In the genomic region with DNA sequence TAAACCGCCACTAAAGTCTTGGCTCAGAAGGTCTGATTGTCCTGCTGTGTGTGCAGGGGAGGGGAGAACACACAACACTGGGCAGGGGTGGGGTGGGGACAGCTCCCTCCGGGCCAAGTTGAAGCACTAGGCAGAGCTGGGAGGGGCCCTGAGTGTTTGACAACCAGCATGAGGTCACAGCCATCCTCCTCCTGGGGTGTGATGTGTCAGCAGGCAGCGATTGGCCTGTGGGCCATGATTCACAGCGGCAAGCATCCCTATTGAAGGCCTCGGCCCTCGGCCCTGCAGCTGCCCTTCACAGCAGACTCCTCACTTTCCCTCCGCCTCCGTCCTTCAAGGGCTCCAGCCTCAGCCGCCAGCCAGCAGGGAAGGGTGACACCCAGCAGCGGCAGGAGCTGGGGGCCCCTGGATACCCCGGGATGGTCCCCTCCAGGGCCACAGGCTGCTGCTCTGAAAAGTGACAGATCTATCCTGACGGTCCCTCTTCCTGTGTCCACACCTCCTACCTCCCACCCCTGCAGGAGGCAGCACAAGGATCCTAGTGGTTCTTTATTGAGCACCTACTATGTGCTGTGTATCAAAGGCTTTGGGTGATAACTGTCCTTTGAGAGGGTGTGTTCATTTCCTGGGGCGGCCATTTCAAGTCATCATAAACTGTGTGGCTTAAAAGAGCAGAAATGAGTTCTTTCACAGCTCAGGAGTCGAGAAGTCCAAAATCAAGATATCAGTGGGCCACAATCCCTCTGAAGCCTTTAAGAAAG, we compare ENCODE assay signal across 9 cellular contexts.
DNase-seq lines count a peak whose midpoint lies in the region; ATAC-seq, FAIRE-seq and TF ChIP-seq lines count a peak whose summit lies in the region.
"Had no signal": no experiment of that assay in that cellular context is flagged by ENCODE, and none has a peak within 500 bp of the region (broad histone marks: within the 10 kb centered on the region; RNA-seq: fewer than 3 reads in every experiment).

No MANE protein-coding gene starts in this region.

- H3K27me3 ChIP-seq in adrenal gland (no peaks in the 10 kb centered on the region), vagina (no peaks in the 10 kb centered on the region)

- peak; percentile 98 to 99 for ATAC-seq in A549

- TF ChIP-seq EP300 in A549 (IDR thresholded peaks at IDR 0.05), result no peak

- CTCF ChIA-PET in A549 (lab: Yijun Ruan, JAX), result interaction anchor here (0.7 to 4.4 kb wide), 5 partner anchors 16 to 184 kb away, joined by 3 to 16 read pairs (median 5); no protein-coding TSS in a partner anchor
- CTCF ChIA-PET in HEK293T (lab: Yijun Ruan, JAX), result interaction anchor here (0.8 kb wide), 1 partner anchor 184 kb away, joined by 5 read pairs; no protein-coding TSS in a partner anchor

- DNase-seq in A549 (ENCODE audit: low read depth in 1 of 2, low spot score in 1 of 2), result peak; percentile 79 to 95
- DNase-seq in HEK293T (ENCODE audit: extremely low spot score), result peak; percentile 32
- peak; percentile 71 to 91 (median 89) for DNase-seq in adrenal gland
- DNase-seq in iris pigment epithelial cell (ENCODE audit: low read depth), result peak; percentile 93
- DNase-seq in vagina (ENCODE audit: extremely low spot score in 2 of 2), result peak in 1 of 2 donors; percentile 97
- no peak for DNase-seq in SK-N-DZ (ENCODE audit: low spot score)
- DNase-seq in NCI-H1105 (lab: John Stamatoyannopoulos, UW), result no peak
- DNase-seq in T-helper 2 cell, result no peak

- H3K9me3 ChIP-seq in A549 (no peaks in the 10 kb centered on the region), adrenal gland (replicated peaks in 1 of 3) (no peaks in the 10 kb centered on the region), vagina (no peaks in the 10 kb centered on the region)
- H3K9me3 ChIP-seq: neutrophil had no signal

- H3K27ac ChIP-seq in A549 (peak overlapping the region in 1 of 2 experiments; percentile 69; a peak in 3 of 6 replicates), adrenal gland (no peak overlapping the region), vagina (peak overlapping the region; percentile 88)
- H3K27ac ChIP-seq: neutrophil had no signal

- FAIRE-seq in A549 (lab: Jason Lieb, UNC), result no peak

- H3K36me3 ChIP-seq in adrenal gland (replicated peaks in 1 of 2) (no peaks in the 10 kb centered on the region), vagina (no peaks in the 10 kb centered on the region)
- H3K36me3 ChIP-seq: neutrophil had no signal

- TF ChIP-seq CTCF in A549 (IDR thresholded peaks at IDR 0.05) (no peak), adrenal gland (IDR thresholded peaks at IDR 0.05) (no peak), vagina (IDR thresholded peaks at IDR 0.05) (no peak)

- H3K4me3 ChIP-seq in A549 (no peak overlapping the region), adrenal gland (no peak overlapping the region), vagina (no peak overlapping the region)

- H3K4me1 ChIP-seq in A549 (peaks cover 23% of the 10 kb centered on the region), adrenal gland (replicated peaks in 1 of 2) (no peaks in the 10 kb centered on the region), vagina (peaks cover 43% of the 10 kb centered on the region)

- H3K4me2 ChIP-seq in A549, result peak overlapping the region; percentile 64

- TF ChIP-seq POLR2A in A549 (IDR thresholded peaks at IDR 0.05; ENCODE audit: low read length) (no peak), adrenal gland (IDR thresholded peaks at IDR 0.05) (peak in 1 of 2 donors; percentile 30), vagina (IDR thresholded peaks at IDR 0.05) (no peak)

- TF ChIP-seq RAD21 in A549 (conservative IDR thresholded peaks at IDR 0.05 in 1 of 2, IDR thresholded peaks at IDR 0.05 in 1 of 2), result no peak

- POLR2A ChIA-PET in A549 (lab: Yijun Ruan, JAX) (no interaction called here), HEK293T (lab: Yijun Ruan, JAX) (interaction anchor here (1.0 kb wide), 1 partner anchor 44 kb away, joined by 3 read pairs; no protein-coding TSS in a partner anchor)

- intact Hi-C loops in adrenal gland (cut with DNase I) (no loop called here), vagina (cut with DNase I) (no loop called here)

- 67% methylated on average over 3 of the region's 14 CpGs for WGBS in A549 (ENCODE audit: missing lambda C conversion rate)
- 32 to 61% (median 44%) methylated on average over 4 to 14 of the region's 14 CpGs for WGBS in adrenal gland, 4 donors

TF ChIP-seq in A549, 52 proteins besides CTCF, POLR2A, EP300 and RAD21 (continues in another document):
- TF ChIP-seq HOXA7 (CRISPR knock-in tag; IDR thresholded peaks at IDR 0.05), result no peak
- TF ChIP-seq, protein P1, sequence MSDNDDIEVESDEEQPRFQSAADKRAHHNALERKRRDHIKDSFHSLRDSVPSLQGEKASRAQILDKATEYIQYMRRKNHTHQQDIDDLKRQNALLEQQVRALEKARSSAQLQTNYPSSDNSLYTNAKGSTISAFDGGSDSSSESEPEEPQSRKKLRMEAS (IDR thresholded peaks at IDR 0.05), result peak; percentile 45; the same call in 1 of the 2 replicates
- TF ChIP-seq CEBPB (IDR thresholded peaks at IDR 0.05), result no peak
- TF ChIP-seq ZNF302 (CRISPR knock-in tag; IDR thresholded peaks at IDR 0.05), result no peak
- no peak for TF ChIP-seq CBX8 (IDR thresholded peaks at IDR 0.05)
- no peak for TF ChIP-seq RARB (CRISPR knock-in tag; IDR thresholded peaks at IDR 0.05)
- TF ChIP-seq, protein P2, sequence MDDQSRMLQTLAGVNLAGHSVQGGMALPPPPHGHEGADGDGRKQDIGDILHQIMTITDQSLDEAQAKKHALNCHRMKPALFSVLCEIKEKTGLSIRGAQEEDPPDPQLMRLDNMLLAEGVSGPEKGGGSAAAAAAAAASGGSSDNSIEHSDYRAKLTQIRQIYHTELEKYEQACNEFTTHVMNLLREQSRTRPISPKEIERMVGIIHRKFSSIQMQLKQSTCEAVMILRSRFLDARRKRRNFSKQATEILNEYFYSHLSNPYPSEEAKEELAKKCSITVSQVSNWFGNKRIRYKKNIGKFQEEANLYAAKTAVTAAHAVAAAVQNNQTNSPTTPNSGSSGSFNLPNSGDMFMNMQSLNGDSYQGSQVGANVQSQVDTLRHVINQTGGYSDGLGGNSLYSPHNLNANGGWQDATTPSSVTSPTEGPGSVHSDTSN (IDR thresholded peaks at IDR 0.05), result no peak
- TF ChIP-seq GATA3 (IDR thresholded peaks at IDR 0.05; ENCODE audit: borderline replicate concordance), result no peak
- TF ChIP-seq CHD2 (IDR thresholded peaks at IDR 0.05; ENCODE audit: low read length, partially characterized antibody), result no peak
- TF ChIP-seq NPAS2 (CRISPR knock-in tag; IDR thresholded peaks at IDR 0.05; ENCODE audit: borderline replicate concordance), result no peak
- TF ChIP-seq NR3C1 (IDR thresholded peaks at IDR 0.05), result no peak
- no peak for TF ChIP-seq ZSCAN20 (CRISPR knock-in tag; IDR thresholded peaks at IDR 0.05)
- no peak for TF ChIP-seq FOSL2 (IDR thresholded peaks at IDR 0.05)
- TF ChIP-seq FOSL2 (CRISPR knock-in tag; IDR thresholded peaks at IDR 0.05), result peak; percentile 45
- TF ChIP-seq, protein P3, sequence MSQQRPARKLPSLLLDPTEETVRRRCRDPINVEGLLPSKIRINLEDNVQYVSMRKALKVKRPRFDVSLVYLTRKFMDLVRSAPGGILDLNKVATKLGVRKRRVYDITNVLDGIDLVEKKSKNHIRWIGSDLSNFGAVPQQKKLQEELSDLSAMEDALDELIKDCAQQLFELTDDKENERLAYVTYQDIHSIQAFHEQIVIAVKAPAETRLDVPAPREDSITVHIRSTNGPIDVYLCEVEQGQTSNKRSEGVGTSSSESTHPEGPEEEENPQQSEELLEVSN (IDR thresholded peaks at IDR 0.05; ENCODE audit: borderline replicate concordance, low read depth), result peak; percentile 67
- no peak for TF ChIP-seq ZFP36 (IDR thresholded peaks at IDR 0.05; ENCODE audit: borderline replicate concordance, partially characterized antibody)

TF ChIP-seq in HEK293T, 16 proteins besides CTCF, POLR2A, EP300 and RAD21:
- TF ChIP-seq SUZ12 (IDR thresholded peaks at IDR 0.05) (no peak), TARDBP (IDR thresholded peaks at IDR 0.05) (no peak), ZNF384 (IDR thresholded peaks at IDR 0.05) (no peak), FOXM1 (IDR thresholded peaks at IDR 0.05; ENCODE audit: borderline replicate concordance) (no peak), CTBP1 (IDR thresholded peaks at IDR 0.05; ENCODE audit: borderline replicate concordance) (no peak), HDGF (IDR thresholded peaks at IDR 0.05; ENCODE audit: borderline replicate concordance) (no peak), FOXK2 (IDR thresholded peaks at IDR 0.05) (no peak), SP1 (IDR thresholded peaks at IDR 0.05) (no peak)
- TF ChIP-seq, protein P4, sequence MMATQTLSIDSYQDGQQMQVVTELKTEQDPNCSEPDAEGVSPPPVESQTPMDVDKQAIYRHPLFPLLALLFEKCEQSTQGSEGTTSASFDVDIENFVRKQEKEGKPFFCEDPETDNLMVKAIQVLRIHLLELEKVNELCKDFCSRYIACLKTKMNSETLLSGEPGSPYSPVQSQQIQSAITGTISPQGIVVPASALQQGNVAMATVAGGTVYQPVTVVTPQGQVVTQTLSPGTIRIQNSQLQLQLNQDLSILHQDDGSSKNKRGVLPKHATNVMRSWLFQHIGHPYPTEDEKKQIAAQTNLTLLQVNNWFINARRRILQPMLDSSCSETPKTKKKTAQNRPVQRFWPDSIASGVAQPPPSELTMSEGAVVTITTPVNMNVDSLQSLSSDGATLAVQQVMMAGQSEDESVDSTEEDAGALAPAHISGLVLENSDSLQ (IDR thresholded peaks at IDR 0.05), result no peak

Comparison
In these comparisons a context has a peak if more than half of its experiments do, and no peak if none do; other contexts are left out.
1. DNase-seq: peak in A549 (2 of 2), HEK293T (single experiment), adrenal gland (7 of 7) and iris pigment epithelial cell (single experiment); none in SK-N-DZ (single experiment), NCI-H1105 (single experiment) and T-helper 2 cell (0 of 5).